24 cellular contexts compared by ENCODE assay signal in the genomic region with DNA sequence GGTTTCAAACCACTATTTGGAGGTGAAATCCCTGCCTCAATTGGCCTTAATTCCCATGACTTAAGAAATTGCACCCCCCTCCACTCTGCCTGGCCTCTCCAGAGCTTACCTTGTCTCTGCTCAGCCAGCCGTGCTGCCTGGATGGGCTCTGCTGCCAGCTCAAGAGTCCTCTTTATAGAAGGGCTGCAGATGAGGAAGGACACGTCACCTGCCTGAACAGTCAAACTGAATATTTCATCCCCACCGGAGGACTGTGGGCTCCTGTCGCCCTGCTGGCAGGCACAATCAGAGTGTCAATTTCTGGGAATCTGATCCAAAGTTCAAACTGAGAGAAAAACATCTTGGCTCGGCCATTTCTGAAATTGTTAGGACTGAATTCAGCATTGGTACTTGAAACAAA. TPM values are rescaled to one million over a fixed set of nuclear protein-coding genes. Genes with fewer than 3 reads are reported as not detected.
DNase-seq lines count a peak whose midpoint lies in the region; ATAC-seq and TF ChIP-seq lines count a peak whose summit lies in the region.
"Had no signal": no experiment of that assay in that cellular context is flagged by ENCODE, and none has a peak within 500 bp of the region (broad histone marks: within the 10 kb centered on the region; RNA-seq: fewer than 3 reads in every experiment).

A gene (minus strand): TSS at position 148 of the 400 bp plus-strand sequence. CDS start 332 bp downstream, outside the sequence.

- no peak within 1 kb of the TSS for H2AK5ac ChIP-seq in H9 (ENCODE audit: insufficient read length, low read length)

- peaks cover 7% of the 10 kb centered on the region for H3K23me2 ChIP-seq in H9 (ENCODE audit: insufficient read length, low read depth, low read length, poor library complexity, severe bottlenecking)

- H3K36me3 Mint-ChIP-seq in CD4-positive, alpha-beta T cell (ENCODE audit: low read depth), result peaks cover 7% of the 10 kb centered on the region
- H3K36me3 Mint-ChIP-seq in H9 (ENCODE audit: insufficient read depth in 1 of 3, low read depth in 3 of 3), result no peaks in the 10 kb centered on the region; a peak in 1 of 7 replicates
- H3K36me3 Mint-ChIP-seq in CD8-positive, alpha-beta T cell, result peaks cover 4% of the 10 kb centered on the region
- H3K36me3 Mint-ChIP-seq in activated T-helper 2 cell treated with anti-CD3 and anti-CD28 coated beads, Interferon-gamma antibody, Interleukin-2, Interleukin-4, amounts not matched to agents 10 μg/mL and 5 μg/mL and 100 μg/mL, durations not matched to agents 14 hours and 24 hours and 36 hours (ENCODE audit: low read depth), result peaks cover 2% of the 10 kb centered on the region
- H3K36me3 Mint-ChIP-seq: IgD-negative memory B cell; immature natural killer cell; naive thymus-derived CD4-positive, alpha-beta T cell; T-cell had no signal

- peaks cover 3% of the 10 kb centered on the region; the same call in 1 of the 2 replicates for H3K79me2 ChIP-seq in H9 (ENCODE audit: insufficient read depth, low read length)

- no peak within 1 kb of the TSS for H3K9ac ChIP-seq in H9 (ENCODE audit: extremely low read depth, insufficient read length, low read length)

- H4K20me1 ChIP-seq in H9 (ENCODE audit: control insufficient read depth, insufficient read depth, insufficient read length), result no peaks in the 10 kb centered on the region

- intact Hi-C loops in CD4-positive, alpha-beta T cell (cut with DNase I, micrococcal nuclease), result loop anchor here (5.0 to 10.0 kb wide), 4 partner anchors 206 to 1776 kb away; no protein-coding TSS in a partner anchor
- intact Hi-C loops in CD8-positive, alpha-beta T cell (cut with DNase I, micrococcal nuclease), result loop anchor here in 1 of 2 experiments (5.0 kb wide), 2 partner anchors 258 to 873 kb away; no protein-coding TSS in a partner anchor
- intact Hi-C loops in activated T-helper 2 cell treated with anti-CD3 and anti-CD28 coated beads, Interferon-gamma antibody, Interleukin-2, Interleukin-4, amounts not matched to agents 10 μg/mL and 5 μg/mL and 100 μg/mL, durations not matched to agents 14 hours and 24 hours and 36 hours (cut with micrococcal nuclease), result no loop called here

- no peak within 1 kb of the TSS for H2BK120ac ChIP-seq in H9 (ENCODE audit: low read depth, low read length, poor library complexity, severe bottlenecking)

- no peaks in the 10 kb centered on the region for H3K79me1 ChIP-seq in H9 (ENCODE audit: insufficient read depth, low read depth, low read length, poor library complexity, severe bottlenecking)

- no peak within 1 kb of the TSS for H4K5ac ChIP-seq in H9 (ENCODE audit: insufficient read length, low read depth, low read length)

- no peak within 1 kb of the TSS for H2AFZ ChIP-seq in H9 (ENCODE audit: low read length)

- H3K56ac ChIP-seq in H9 (ENCODE audit: insufficient read length, low read depth, low read length), result no peak within 1 kb of the TSS

- no peak within 1 kb of the TSS; the same call in 1 of the 2 replicates for H3K14ac ChIP-seq in H9 (ENCODE audit: insufficient read depth, low read length)

- no peak for TF ChIP-seq CTCF in CD4-positive, alpha-beta T cell (IDR thresholded peaks at IDR 0.05)
- no peak for TF ChIP-seq CTCF in H9 (conservative IDR thresholded peaks at IDR 0.05)
- TF ChIP-seq CTCF in CD8-positive, alpha-beta T cell (IDR thresholded peaks at IDR 0.05), result no peak

- H2BK20ac ChIP-seq in H9 (ENCODE audit: low read depth, low read length, poor library complexity, severe bottlenecking), result no peak within 1 kb of the TSS

- no peak for DNase-seq in CD4-positive, alpha-beta T cell
- DNase-seq in H9, result no peak
- DNase-seq in NCI-H510A (lab: John Stamatoyannopoulos, UW), result peak; percentile 51
- peak; percentile 63 for DNase-seq in left kidney (ENCODE audit: low read depth, low spot score)
- DNase-seq in foreskin melanocyte, result no peak
- no peak for DNase-seq in CD8-positive, alpha-beta T cell
- DNase-seq in SIG-M5 treated with dmso at 0.1 percent for 504 hours (lab: John Stamatoyannopoulos, UW; ENCODE audit: unreplicated experiment), result no peak
- no peak for DNase-seq in activated T-helper 2 cell treated with anti-CD3 and anti-CD28 coated beads, Interferon-gamma antibody, Interleukin-2, Interleukin-4, amounts not matched to agents 10 μg/mL and 5 μg/mL and 100 μg/mL, durations not matched to agents 14 hours and 24 hours and 36 hours (ENCODE audit: low spot score)
- DNase-seq: activated B cell treated with CpG ODN at 0.5 μM for 24 hours; amniotic stem cell; cerebellar nuclear complex; COR-L47; effector memory CD8-positive, alpha-beta T cell; GOT3; immature natural killer cell; mammary epithelial cell; MM.1S; naive thymus-derived CD4-positive, alpha-beta T cell; NCI-H2171 treated with DMSO at 0.1 percent for 48 hours; NK-92 treated with Interleukin-12 subunit alpha and Interleukin-12 subunit beta, amount 100 ng/mL, for 24 hours; T-cell had no signal

- no peak within 1 kb of the TSS for H3K4ac ChIP-seq in H9 (ENCODE audit: low read depth, low read length)

- POLR2A ChIA-PET in CD4-positive, alpha-beta T cell (lab: Charles Lee), result no interaction called here
- POLR2A ChIA-PET in CD8-positive, alpha-beta T cell (lab: Charles Lee), result no interaction called here

- no peak within 1 kb of the TSS for H3K4me3 ChIP-seq in CD8-positive, alpha-beta T cell (ENCODE audit: low read depth, low read length)

- no peaks in the 10 kb centered on the region for H3K36me3 ChIP-seq in CD8-positive, alpha-beta T cell (ENCODE audit: insufficient read depth, low read length)

- CTCF ChIA-PET in CD4-positive, alpha-beta T cell (lab: Charles Lee), result no interaction called here
- CTCF ChIA-PET in CD8-positive, alpha-beta T cell (lab: Charles Lee), result interaction anchor here (1.6 to 8.8 kb wide), 2 partner anchors 80 to 119 kb away, joined by 3 to 141 read pairs; no protein-coding TSS in a partner anchor

- no peaks in the 10 kb centered on the region for H3K9me3 Mint-ChIP-seq in CD4-positive, alpha-beta T cell
- no peaks in the 10 kb centered on the region for H3K9me3 Mint-ChIP-seq in H9
- H3K9me3 Mint-ChIP-seq in CD8-positive, alpha-beta T cell, result no peaks in the 10 kb centered on the region
- H3K9me3 Mint-ChIP-seq in activated T-helper 2 cell treated with anti-CD3 and anti-CD28 coated beads, Interferon-gamma antibody, Interleukin-2, Interleukin-4, amounts not matched to agents 10 μg/mL and 5 μg/mL and 100 μg/mL, durations not matched to agents 14 hours and 24 hours and 36 hours, result no peaks in the 10 kb centered on the region
- H3K9me3 Mint-ChIP-seq: activated B cell treated with CpG ODN at 0.5 μM for 24 hours; activated T-helper 1 cell treated with anti-CD3 and anti-CD28 coated beads, Interleukin-12 subunit alpha, Interleukin-12 subunit beta, Interleukin-2, Interleukin-4 antibody, amounts not matched to agents 30 ng/mL and 10 ng/mL and 1 ng/mL, durations not matched to agents 14 hours and 24 hours and 36 hours; effector memory CD8-positive, alpha-beta T cell; IgD-negative memory B cell; T-cell had no signal

- H2BK12ac ChIP-seq in H9 (ENCODE audit: insufficient read length, low read depth, low read length), result no peak within 1 kb of the TSS

- H3K4me1 ChIP-seq in H9 (ENCODE audit: insufficient read depth, low read length), result no peaks in the 10 kb centered on the region; the same call in 1 of the 2 replicates
- peaks cover 6% of the 10 kb centered on the region for H3K4me1 ChIP-seq in CD8-positive, alpha-beta T cell (ENCODE audit: insufficient read depth, low read length)

- peaks cover 16% of the 10 kb centered on the region for H3K4me1 Mint-ChIP-seq in CD4-positive, alpha-beta T cell (ENCODE audit: low read depth)
- peaks cover 12 to 24% of the 10 kb centered on the region in 2 experiments for H3K4me1 Mint-ChIP-seq in H9
- peaks cover 13% of the 10 kb centered on the region for H3K4me1 Mint-ChIP-seq in CD8-positive, alpha-beta T cell (ENCODE audit: low read depth)
- H3K4me1 Mint-ChIP-seq in activated T-helper 2 cell treated with anti-CD3 and anti-CD28 coated beads, Interferon-gamma antibody, Interleukin-2, Interleukin-4, amounts not matched to agents 10 μg/mL and 5 μg/mL and 100 μg/mL, durations not matched to agents 14 hours and 24 hours and 36 hours (ENCODE audit: low read depth), result peaks cover 6% of the 10 kb centered on the region

- no CpG with 5 or more reads among the region's 5 CpGs for WGBS in H9 (ENCODE audit: extremely low coverage, insufficient read length, low lambda C conversion rate)

- no peak within 1 kb of the TSS for H3K4me2 ChIP-seq in H9 (ENCODE audit: insufficient read depth, insufficient read length, low read length)

- no peak within 1 kb of the TSS for H3T11ph ChIP-seq in H9 (ENCODE audit: low read length)

- no peak within 1 kb of the TSS for H4K91ac ChIP-seq in H9 (ENCODE audit: insufficient read length, low read depth, low read length)

- no peak for ATAC-seq in CD4-positive, alpha-beta T cell (ENCODE audit: poor library complexity)
- no peak for ATAC-seq in CD8-positive, alpha-beta T cell
- ATAC-seq: effector memory CD8-positive, alpha-beta T cell; naive thymus-derived CD4-positive, alpha-beta T cell; T-cell had no signal

- H2BK15ac ChIP-seq in H9 (ENCODE audit: low read depth, low read length), result no peak within 1 kb of the TSS

- H2BK5ac ChIP-seq in H9 (ENCODE audit: insufficient read length, low read length), result no peak within 1 kb of the TSS

- H3K27ac Mint-ChIP-seq in CD4-positive, alpha-beta T cell, result no peak within 1 kb of the TSS
- H3K27ac Mint-ChIP-seq in H9, result peak within 1 kb of the TSS in 2 of 3 experiments; percentile 44 to 48; a peak in 3 of 7 replicates
- H3K27ac Mint-ChIP-seq in CD8-positive, alpha-beta T cell, result no peak within 1 kb of the TSS
- H3K27ac Mint-ChIP-seq in activated T-helper 2 cell treated with anti-CD3 and anti-CD28 coated beads, Interferon-gamma antibody, Interleukin-2, Interleukin-4, amounts not matched to agents 10 μg/mL and 5 μg/mL and 100 μg/mL, durations not matched to agents 14 hours and 24 hours and 36 hours, result no peak within 1 kb of the TSS
- H3K27ac Mint-ChIP-seq: activated B cell treated with CpG ODN at 0.5 μM for 24 hours; activated T-helper 1 cell treated with anti-CD3 and anti-CD28 coated beads, Interleukin-12 subunit alpha, Interleukin-12 subunit beta, Interleukin-2, Interleukin-4 antibody, amounts not matched to agents 30 ng/mL and 10 ng/mL and 1 ng/mL, durations not matched to agents 14 hours and 24 hours and 36 hours; effector memory CD8-positive, alpha-beta T cell; IgD-negative memory B cell; immature natural killer cell; naive thymus-derived CD4-positive, alpha-beta T cell; progenitor cell of endocrine pancreas; T-cell had no signal

- no peak within 1 kb of the TSS for H3K23ac ChIP-seq in H9 (ENCODE audit: insufficient read length, low read depth, low read length)

- H3K27me3 Mint-ChIP-seq in CD4-positive, alpha-beta T cell, result peaks cover 4% of the 10 kb centered on the region
- H3K27me3 Mint-ChIP-seq in H9 (ENCODE audit: low read depth), result peaks cover 23% of the 10 kb centered on the region
- peaks cover 7% of the 10 kb centered on the region for H3K27me3 Mint-ChIP-seq in CD8-positive, alpha-beta T cell (ENCODE audit: low read depth)
- no peaks in the 10 kb centered on the region for H3K27me3 Mint-ChIP-seq in activated T-helper 2 cell treated with anti-CD3 and anti-CD28 coated beads, Interferon-gamma antibody, Interleukin-2, Interleukin-4, amounts not matched to agents 10 μg/mL and 5 μg/mL and 100 μg/mL, durations not matched to agents 14 hours and 24 hours and 36 hours (ENCODE audit: low read depth)

- no peak within 1 kb of the TSS for H4K8ac ChIP-seq in H9 (replicated peaks; ENCODE audit: insufficient read length, low read depth, low read length)

- no peaks in the 10 kb centered on the region for H3K9me3 ChIP-seq in CD4-positive, alpha-beta T cell (ENCODE audit: control insufficient read depth, low read length)
- H3K9me3 ChIP-seq in H9 (ENCODE audit: control insufficient read depth, low read depth, low read length), result no peaks in the 10 kb centered on the region
- H3K9me3 ChIP-seq in CD8-positive, alpha-beta T cell (ENCODE audit: low read length), result no peaks in the 10 kb centered on the region

- H3K18ac ChIP-seq in H9 (ENCODE audit: insufficient read length, low read depth, low read length), result no peak within 1 kb of the TSS

- H3K27ac ChIP-seq in CD4-positive, alpha-beta T cell (ENCODE audit: low read depth, low read length), result no peak within 1 kb of the TSS
- no peak within 1 kb of the TSS for H3K27ac ChIP-seq in H9 (ENCODE audit: insufficient read length, low read depth, low read length)
- no peak within 1 kb of the TSS for H3K27ac ChIP-seq in CD8-positive, alpha-beta T cell (ENCODE audit: low read depth, low read length)

- H3K27me3 ChIP-seq in CD4-positive, alpha-beta T cell (ENCODE audit: control insufficient read depth, insufficient read depth, low read length), result peaks cover 6% of the 10 kb centered on the region
- H3K27me3 ChIP-seq in H9 (ENCODE audit: insufficient read depth, low read length), result no peaks in the 10 kb centered on the region; the same call in 1 of the 2 replicates
- H3K27me3 ChIP-seq in CD8-positive, alpha-beta T cell (ENCODE audit: insufficient read depth, low read length), result no peaks in the 10 kb centered on the region

- H3K4me3 Mint-ChIP-seq in CD4-positive, alpha-beta T cell, result peak within 1 kb of the TSS; percentile 11
- H3K4me3 Mint-ChIP-seq in H9, result no peak within 1 kb of the TSS
- no peak within 1 kb of the TSS for H3K4me3 Mint-ChIP-seq in CD8-positive, alpha-beta T cell
- H3K4me3 Mint-ChIP-seq in activated T-helper 2 cell treated with anti-CD3 and anti-CD28 coated beads, Interferon-gamma antibody, Interleukin-2, Interleukin-4, amounts not matched to agents 10 μg/mL and 5 μg/mL and 100 μg/mL, durations not matched to agents 14 hours and 24 hours and 36 hours (ENCODE audit: low read depth), result no peak within 1 kb of the TSS
- H3K4me3 Mint-ChIP-seq: activated B cell treated with CpG ODN at 0.5 μM for 24 hours; activated T-helper 1 cell treated with anti-CD3 and anti-CD28 coated beads, Interleukin-12 subunit alpha, Interleukin-12 subunit beta, Interleukin-2, Interleukin-4 antibody, amounts not matched to agents 30 ng/mL and 10 ng/mL and 1 ng/mL, durations not matched to agents 14 hours and 24 hours and 36 hours; effector memory CD8-positive, alpha-beta T cell; immature natural killer cell; T-cell had no signal

RNA-seq across cellular contexts. Expression of the gene that starts here (rescaled TPM):
- total RNA-seq in CD4-positive, alpha-beta T cell, result not detected
- not detected in 2 replicates for total RNA-seq in H9 (2021)
- total RNA-seq in CD8-positive, alpha-beta T cell, result not detected
- not detected in 2 replicates for total RNA-seq in activated T-helper 2 cell treated with anti-CD3 and anti-CD28 coated beads, Interferon-gamma antibody, Interleukin-2, Interleukin-4, amounts not matched to agents 10 μg/mL and 5 μg/mL and 100 μg/mL, durations not matched to agents 14 hours and 24 hours and 36 hours
- total RNA-seq: activated B cell treated with CpG ODN at 0.5 μM for 24 hours; activated T-helper 1 cell treated with anti-CD3 and anti-CD28 coated beads, Interleukin-12 subunit alpha, Interleukin-12 subunit beta, Interleukin-2, Interleukin-4 antibody, amounts not matched to agents 30 ng/mL and 10 ng/mL and 1 ng/mL, durations not matched to agents 14 hours and 24 hours and 36 hours; mammary epithelial cell; naive thymus-derived CD4-positive, alpha-beta T cell; progenitor cell of endocrine pancreas; T-cell had no signal

Comparison
In these comparisons a context has a peak if more than half of its experiments do, and no peak if none do; other contexts are left out.
1. DNase-seq: peak in NCI-H510A (single experiment) and left kidney (single experiment); none in CD4-positive, alpha-beta T cell (0 of 10), H9 (single experiment), foreskin melanocyte (single experiment), CD8-positive, alpha-beta T cell (0 of 7), SIG-M5 treated with dmso at 0.1 percent for 504 hours (single experiment) and activated T-helper 2 cell treated with anti-CD3 and anti-CD28 coated beads, Interferon-gamma antibody, Interleukin-2, Interleukin-4, amounts not matched to agents 10 μg/mL and 5 μg/mL and 100 μg/mL, durations not matched to agents 14 hours and 24 hours and 36 hours (single experiment).
2. H3K27ac Mint-ChIP-seq: peak in H9 (2 of 3); none in CD4-positive, alpha-beta T cell (single experiment), CD8-positive, alpha-beta T cell (single experiment) and activated T-helper 2 cell treated with anti-CD3 and anti-CD28 coated beads, Interferon-gamma antibody, Interleukin-2, Interleukin-4, amounts not matched to agents 10 μg/mL and 5 μg/mL and 100 μg/mL, durations not matched to agents 14 hours and 24 hours and 36 hours (single experiment).